Comparison of ENCODE assay signal across 18 cellular contexts in genomic region chr11:86873573-86874083, GRCh38.
"Had no signal": no experiment of that assay in that cellular context is flagged by ENCODE, and none has a peak within 500 bp of the region (broad histone marks: within the 10 kb centered on the region; RNA-seq: fewer than 3 reads in every experiment).

No MANE protein-coding gene starts in this region.

- DNase-seq: activated CD4-positive, alpha-beta memory T cell treated with anti-CD3 and anti-CD28 coated beads for 36 hours; activated gamma-delta T cell; activated naive CD8-positive, alpha-beta T cell treated with anti-CD3 and anti-CD28 coated beads, Interleukin-2, amount 10 ng/mL, durations not matched to agents 7 days and 5 days; activated T-cell treated with anti-CD3 and anti-CD28 coated beads, Interleukin-2, amount 50 U/mL, for 4 hours; effector memory CD4-positive, alpha-beta T cell; erythroblast; foreskin keratinocyte; islet precursor cell; mesenchymal stem cell; retina; stimulated activated CD4-positive, alpha-beta T cell treated with anti-CD3 and anti-CD28 coated beads, Interleukin-4, amount 100 ng/mL, for 4 hours; stomach; T-helper 9 cell had no signal

- H3K9me3 ChIP-seq: ascending aorta, stomach, thoracic aorta had no signal

- H3K4me3 ChIP-seq: ascending aorta, stomach, thoracic aorta had no signal

- H3K27me3 ChIP-seq: ascending aorta, foreskin keratinocyte, stomach had no signal

- H3K36me3 ChIP-seq: ascending aorta, stomach, thoracic aorta had no signal

- H3K4me1 ChIP-seq: ascending aorta, foreskin keratinocyte, parathyroid adenoma had no signal

- ATAC-seq: activated T-cell treated with anti-CD3 and anti-CD28 coated beads, Interleukin-2, amount 50 U/mL, for 4 hours; foreskin keratinocyte; left lobe of liver had no signal

- H3K27ac ChIP-seq: ascending aorta, foreskin keratinocyte, parathyroid adenoma, stomach, thoracic aorta, VCaP had no signal
